1 cellular context compared by ENCODE assay signal in the genomic region with DNA sequence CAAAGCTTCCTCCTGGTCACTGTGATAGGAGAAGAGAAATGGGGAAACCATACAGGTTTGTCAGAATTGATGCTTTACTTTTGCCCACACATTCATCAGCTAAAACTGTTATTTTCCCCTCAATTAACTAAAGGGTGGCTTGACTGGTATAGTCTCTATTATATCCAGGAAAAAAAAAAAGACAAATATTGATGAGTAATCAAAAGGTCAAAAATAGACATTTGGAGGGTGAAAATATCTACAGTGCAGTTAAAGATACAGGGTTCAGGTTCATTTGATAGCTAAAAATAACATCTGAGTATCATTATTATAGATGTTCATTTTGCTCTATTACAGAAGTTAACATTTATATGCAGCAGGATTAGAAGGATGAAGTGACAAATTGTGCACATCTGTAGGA.
TF ChIP-seq lines count a peak whose summit lies in the region.

No MANE protein-coding gene starts in this region.

TF ChIP-seq in HepG2, 621 proteins besides CTCF, POLR2A, EP300 and RAD21 (continued from another document):
- TF ChIP-seq, protein P1, sequence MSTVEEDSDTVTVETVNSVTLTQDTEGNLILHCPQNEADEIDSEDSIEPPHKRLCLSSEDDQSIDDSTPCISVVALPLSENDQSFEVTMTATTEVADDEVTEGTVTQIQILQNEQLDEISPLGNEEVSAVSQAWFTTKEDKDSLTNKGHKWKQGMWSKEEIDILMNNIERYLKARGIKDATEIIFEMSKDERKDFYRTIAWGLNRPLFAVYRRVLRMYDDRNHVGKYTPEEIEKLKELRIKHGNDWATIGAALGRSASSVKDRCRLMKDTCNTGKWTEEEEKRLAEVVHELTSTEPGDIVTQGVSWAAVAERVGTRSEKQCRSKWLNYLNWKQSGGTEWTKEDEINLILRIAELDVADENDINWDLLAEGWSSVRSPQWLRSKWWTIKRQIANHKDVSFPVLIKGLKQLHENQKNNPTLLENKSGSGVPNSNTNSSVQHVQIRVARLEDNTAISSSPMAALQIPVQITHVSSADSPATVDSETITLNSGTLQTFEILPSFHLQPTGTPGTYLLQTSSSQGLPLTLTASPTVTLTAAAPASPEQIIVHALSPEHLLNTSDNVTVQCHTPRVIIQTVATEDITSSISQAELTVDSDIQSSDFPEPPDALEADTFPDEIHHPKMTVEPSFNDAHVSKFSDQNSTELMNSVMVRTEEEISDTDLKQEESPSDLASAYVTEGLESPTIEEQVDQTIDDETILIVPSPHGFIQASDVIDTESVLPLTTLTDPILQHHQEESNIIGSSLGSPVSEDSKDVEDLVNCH (CRISPR knock-in tag; IDR thresholded peaks at IDR 0.05), result no peak
- TF ChIP-seq, protein P2, sequence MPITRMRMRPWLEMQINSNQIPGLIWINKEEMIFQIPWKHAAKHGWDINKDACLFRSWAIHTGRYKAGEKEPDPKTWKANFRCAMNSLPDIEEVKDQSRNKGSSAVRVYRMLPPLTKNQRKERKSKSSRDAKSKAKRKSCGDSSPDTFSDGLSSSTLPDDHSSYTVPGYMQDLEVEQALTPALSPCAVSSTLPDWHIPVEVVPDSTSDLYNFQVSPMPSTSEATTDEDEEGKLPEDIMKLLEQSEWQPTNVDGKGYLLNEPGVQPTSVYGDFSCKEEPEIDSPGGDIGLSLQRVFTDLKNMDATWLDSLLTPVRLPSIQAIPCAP (CRISPR knock-in tag; IDR thresholded peaks at IDR 0.05; ENCODE audit: low read depth), result no peak
- no peak for TF ChIP-seq FIP1L1 (IDR thresholded peaks at IDR 0.05; ENCODE audit: borderline replicate concordance, insufficient read depth, low read depth, low read length)
- TF ChIP-seq MAFG (CRISPR knock-in tag; IDR thresholded peaks at IDR 0.05), result no peak
- no peak for TF ChIP-seq HOXA7 (CRISPR knock-in tag; IDR thresholded peaks at IDR 0.05)
- TF ChIP-seq, protein P3, sequence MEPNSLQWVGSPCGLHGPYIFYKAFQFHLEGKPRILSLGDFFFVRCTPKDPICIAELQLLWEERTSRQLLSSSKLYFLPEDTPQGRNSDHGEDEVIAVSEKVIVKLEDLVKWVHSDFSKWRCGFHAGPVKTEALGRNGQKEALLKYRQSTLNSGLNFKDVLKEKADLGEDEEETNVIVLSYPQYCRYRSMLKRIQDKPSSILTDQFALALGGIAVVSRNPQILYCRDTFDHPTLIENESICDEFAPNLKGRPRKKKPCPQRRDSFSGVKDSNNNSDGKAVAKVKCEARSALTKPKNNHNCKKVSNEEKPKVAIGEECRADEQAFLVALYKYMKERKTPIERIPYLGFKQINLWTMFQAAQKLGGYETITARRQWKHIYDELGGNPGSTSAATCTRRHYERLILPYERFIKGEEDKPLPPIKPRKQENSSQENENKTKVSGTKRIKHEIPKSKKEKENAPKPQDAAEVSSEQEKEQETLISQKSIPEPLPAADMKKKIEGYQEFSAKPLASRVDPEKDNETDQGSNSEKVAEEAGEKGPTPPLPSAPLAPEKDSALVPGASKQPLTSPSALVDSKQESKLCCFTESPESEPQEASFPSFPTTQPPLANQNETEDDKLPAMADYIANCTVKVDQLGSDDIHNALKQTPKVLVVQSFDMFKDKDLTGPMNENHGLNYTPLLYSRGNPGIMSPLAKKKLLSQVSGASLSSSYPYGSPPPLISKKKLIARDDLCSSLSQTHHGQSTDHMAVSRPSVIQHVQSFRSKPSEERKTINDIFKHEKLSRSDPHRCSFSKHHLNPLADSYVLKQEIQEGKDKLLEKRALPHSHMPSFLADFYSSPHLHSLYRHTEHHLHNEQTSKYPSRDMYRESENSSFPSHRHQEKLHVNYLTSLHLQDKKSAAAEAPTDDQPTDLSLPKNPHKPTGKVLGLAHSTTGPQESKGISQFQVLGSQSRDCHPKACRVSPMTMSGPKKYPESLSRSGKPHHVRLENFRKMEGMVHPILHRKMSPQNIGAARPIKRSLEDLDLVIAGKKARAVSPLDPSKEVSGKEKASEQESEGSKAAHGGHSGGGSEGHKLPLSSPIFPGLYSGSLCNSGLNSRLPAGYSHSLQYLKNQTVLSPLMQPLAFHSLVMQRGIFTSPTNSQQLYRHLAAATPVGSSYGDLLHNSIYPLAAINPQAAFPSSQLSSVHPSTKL (CRISPR knock-in tag; IDR thresholded peaks at IDR 0.05), result no peak
- TF ChIP-seq, protein P4, sequence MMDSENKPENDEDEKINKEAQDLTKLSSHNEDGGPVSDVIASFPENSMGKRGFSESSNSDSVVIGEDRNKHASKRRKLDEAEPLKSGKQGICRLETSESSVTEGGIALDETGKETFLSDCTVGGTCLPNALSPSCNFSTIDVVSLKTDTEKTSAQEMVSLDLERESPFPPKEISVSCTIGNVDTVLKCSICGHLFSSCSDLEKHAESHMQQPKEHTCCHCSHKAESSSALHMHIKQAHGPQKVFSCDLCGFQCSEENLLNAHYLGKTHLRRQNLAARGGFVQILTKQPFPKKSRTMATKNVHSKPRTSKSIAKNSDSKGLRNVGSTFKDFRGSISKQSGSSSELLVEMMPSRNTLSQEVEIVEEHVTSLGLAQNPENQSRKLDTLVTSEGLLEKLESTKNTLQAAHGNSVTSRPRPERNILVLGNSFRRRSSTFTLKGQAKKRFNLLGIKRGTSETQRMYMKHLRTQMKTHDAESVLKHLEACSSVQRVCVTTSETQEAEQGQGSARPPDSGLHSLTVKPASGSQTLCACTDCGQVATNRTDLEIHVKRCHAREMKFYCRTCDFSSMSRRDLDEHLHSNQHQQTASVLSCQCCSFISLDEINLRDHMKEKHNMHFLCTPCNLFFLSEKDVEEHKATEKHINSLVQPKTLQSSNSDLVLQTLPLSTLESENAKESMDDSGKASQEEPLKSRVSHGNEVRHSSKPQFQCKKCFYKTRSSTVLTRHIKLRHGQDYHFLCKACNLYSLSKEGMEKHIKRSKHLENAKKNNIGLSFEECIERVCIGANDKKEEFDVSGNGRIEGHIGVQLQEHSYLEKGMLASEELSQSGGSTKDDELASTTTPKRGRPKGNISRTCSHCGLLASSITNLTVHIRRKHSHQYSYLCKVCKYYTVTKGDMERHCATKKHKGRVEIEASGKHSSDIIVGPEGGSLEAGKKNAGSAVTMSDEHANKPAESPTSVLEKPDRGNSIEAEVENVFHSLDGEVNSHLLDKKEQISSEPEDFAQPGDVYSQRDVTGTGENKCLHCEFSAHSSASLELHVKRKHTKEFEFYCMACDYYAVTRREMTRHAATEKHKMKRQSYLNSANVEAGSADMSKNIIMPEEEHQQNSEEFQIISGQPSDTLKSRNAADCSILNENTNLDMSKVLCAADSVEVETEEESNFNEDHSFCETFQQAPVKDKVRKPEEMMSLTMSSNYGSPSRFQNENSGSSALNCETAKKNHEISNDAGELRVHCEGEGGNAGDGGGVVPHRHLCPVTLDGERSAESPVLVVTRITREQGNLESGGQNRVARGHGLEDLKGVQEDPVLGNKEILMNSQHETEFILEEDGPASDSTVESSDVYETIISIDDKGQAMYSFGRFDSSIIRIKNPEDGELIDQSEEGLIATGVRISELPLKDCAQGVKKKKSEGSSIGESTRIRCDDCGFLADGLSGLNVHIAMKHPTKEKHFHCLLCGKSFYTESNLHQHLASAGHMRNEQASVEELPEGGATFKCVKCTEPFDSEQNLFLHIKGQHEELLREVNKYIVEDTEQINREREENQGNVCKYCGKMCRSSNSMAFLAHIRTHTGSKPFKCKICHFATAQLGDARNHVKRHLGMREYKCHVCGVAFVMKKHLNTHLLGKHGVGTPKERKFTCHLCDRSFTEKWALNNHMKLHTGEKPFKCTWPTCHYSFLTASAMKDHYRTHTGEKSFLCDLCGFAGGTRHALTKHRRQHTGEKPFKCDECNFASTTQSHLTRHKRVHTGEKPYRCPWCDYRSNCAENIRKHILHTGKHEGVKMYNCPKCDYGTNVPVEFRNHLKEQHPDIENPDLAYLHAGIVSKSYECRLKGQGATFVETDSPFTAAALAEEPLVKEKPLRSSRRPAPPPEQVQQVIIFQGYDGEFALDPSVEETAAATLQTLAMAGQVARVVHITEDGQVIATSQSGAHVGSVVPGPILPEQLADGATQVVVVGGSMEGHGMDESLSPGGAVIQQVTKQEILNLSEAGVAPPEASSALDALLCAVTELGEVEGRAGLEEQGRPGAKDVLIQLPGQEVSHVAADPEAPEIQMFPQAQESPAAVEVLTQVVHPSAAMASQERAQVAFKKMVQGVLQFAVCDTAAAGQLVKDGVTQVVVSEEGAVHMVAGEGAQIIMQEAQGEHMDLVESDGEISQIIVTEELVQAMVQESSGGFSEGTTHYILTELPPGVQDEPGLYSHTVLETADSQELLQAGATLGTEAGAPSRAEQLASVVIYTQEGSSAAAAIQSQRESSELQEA (CRISPR knock-in tag; IDR thresholded peaks at IDR 0.05; ENCODE audit: not compliant biosample characterization), result no peak
